In the genomic region with DNA sequence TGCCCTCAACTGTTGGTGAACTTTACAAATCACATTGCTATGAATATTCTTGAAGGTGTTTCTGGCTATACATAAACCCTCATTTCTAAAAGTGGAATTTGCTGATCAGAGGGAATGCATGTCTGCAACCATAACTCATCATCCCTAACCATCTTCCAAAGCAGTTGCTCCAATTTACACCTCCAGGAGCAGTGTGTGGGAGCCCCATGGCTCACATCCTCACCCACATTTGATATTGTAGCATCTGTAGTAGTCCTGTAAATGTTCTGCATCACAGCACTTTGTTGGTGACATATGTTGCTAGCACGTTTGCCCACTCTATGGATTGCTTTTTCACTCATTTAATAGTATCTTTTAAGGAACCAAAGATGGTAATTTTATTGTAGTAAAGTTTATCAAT, we compare ENCODE assay signal across 5 cellular contexts.
"Had no signal": no experiment of that assay in that cellular context is flagged by ENCODE, and none has a peak within 500 bp of the region (broad histone marks: within the 10 kb centered on the region; RNA-seq: fewer than 3 reads in every experiment).

No MANE protein-coding gene starts in this region.

- H3K27ac Mint-ChIP-seq: GM23338, H9 had no signal

- H3K4me3 ChIP-seq: GM23338, K562 had no signal

- H3K4me3 Mint-ChIP-seq: GM23338, H9 had no signal

- H3K4me1 Mint-ChIP-seq: GM23338, H9 had no signal

- DNase-seq: H9, HCEC 1CT, IMR-90 had no signal
